22 cellular contexts compared by ENCODE assay signal in the genomic region with DNA sequence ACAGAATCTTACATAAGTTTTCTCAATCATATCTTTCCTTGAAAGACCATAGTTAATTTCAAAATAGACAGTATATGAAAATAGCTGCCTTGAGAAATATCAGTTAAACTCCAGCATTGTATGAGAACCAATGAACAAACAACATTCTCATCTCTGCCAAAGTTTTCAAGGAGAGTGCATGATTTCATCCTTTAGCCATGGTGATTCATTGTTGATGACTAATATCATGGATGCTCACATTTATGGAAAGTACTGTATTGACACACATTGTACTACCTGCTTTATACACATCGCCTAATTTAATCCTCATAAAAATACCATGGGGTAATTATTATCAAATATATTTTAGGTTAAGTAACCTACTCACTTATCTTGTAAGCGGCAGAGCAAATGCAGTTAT.
A peak's percentile ranks its signal among the peaks of the same experiment; 100 is the strongest.
DNase-seq lines count a peak whose midpoint lies in the region; ATAC-seq and TF ChIP-seq lines count a peak whose summit lies in the region.
"Had no signal": no experiment of that assay in that cellular context is flagged by ENCODE, and none has a peak within 500 bp of the region (broad histone marks: within the 10 kb centered on the region; RNA-seq: fewer than 3 reads in every experiment).

No MANE protein-coding gene starts in this region.

- no peak overlapping the region for H3K4me3 ChIP-seq in epithelial cell of esophagus (ENCODE audit: low read length)
- no peak overlapping the region for H3K4me3 ChIP-seq in retinal pigment epithelial cell (ENCODE audit: low read length)
- H3K4me3 ChIP-seq: gastroesophageal sphincter, GM12878, smooth muscle cell, upper lobe of right lung had no signal

- ATAC-seq in SK-N-SH treated with all-trans-retinoic acid at 6 μM for 48 hours (no peak), GM18517 (IDR thresholded peaks at IDR 0.05; ENCODE audit: unreplicated experiment) (no peak), HG03432 (IDR thresholded peaks at IDR 0.05; ENCODE audit: unreplicated experiment) (no peak)
- ATAC-seq: activated naive CD8-positive, alpha-beta T cell treated with anti-CD3 and anti-CD28 coated beads, Interleukin-2, amount 50 U/mL, for 24 hours; gastroesophageal sphincter; GM12878; left colon; Right ventricle myocardium inferior; upper lobe of right lung had no signal

- TF ChIP-seq CTCF in epithelial cell of esophagus (IDR thresholded peaks at IDR 0.05; ENCODE audit: insufficient read depth, low read depth, low read length, missing control alignments) (no peak), retinal pigment epithelial cell (conservative IDR thresholded peaks at IDR 0.05; ENCODE audit: low read depth, low read length) (no peak)

- peak; percentile 64 for DNase-seq in HCEC 1CT
- DNase-seq in epithelial cell of esophagus (ENCODE audit: low read depth): peak; percentile 62
- DNase-seq in retinal pigment epithelial cell (ENCODE audit: low read depth): peak; percentile 9
- no peak for DNase-seq in NCI-H1694 treated with DMSO at 0.1 percent for 48 hours (lab: John Stamatoyannopoulos, UW)
- no peak for DNase-seq in medulla oblongata (ENCODE audit: extremely low spot score)
- DNase-seq: activated CD4-positive, alpha-beta T cell treated with anti-CD3 and anti-CD28 coated beads, Interleukin-2, amount 10 ng/mL, durations not matched to agents 7 days and 5 days; activated CD8-positive, alpha-beta memory T cell treated with anti-CD3 and anti-CD28 coated beads, Interleukin-2, amount 50 U/mL, for 48 hours; activated effector memory CD4-positive, alpha-beta T cell treated with Interleukin-2 at 50 U/mL for 16 hours; activated naive CD8-positive, alpha-beta T cell treated with anti-CD3 and anti-CD28 coated beads, Interleukin-2, amount 50 U/mL, for 24 hours; Caco-2; left colon; MV-4-11; NCI-H1930; stimulated activated CD4-positive, alpha-beta T cell treated with anti-CD3 and anti-CD28 coated beads, Interleukin-4, amount 100 ng/mL, for 24 hours; upper lobe of right lung had no signal

TF ChIP-seq in SK-N-SH treated with all-trans-retinoic acid at 6 μM for 48 hours, 23 proteins besides CTCF, POLR2A, EP300 and RAD21:
- TF ChIP-seq RARB (CRISPR knock-in tag; IDR thresholded peaks at IDR 0.05) (no peak), ISL1 (CRISPR knock-in tag; IDR thresholded peaks at IDR 0.05) (peak; percentile 65), ZNF8 (CRISPR knock-in tag; IDR thresholded peaks at IDR 0.05) (0 out of 2 replicates have a peak, but pooled peaks have one; percentile 9)

Comparison
In these comparisons a context has a peak if more than half of its experiments do, and no peak if none do; other contexts are left out.
1. DNase-seq: peak in HCEC 1CT (single experiment), epithelial cell of esophagus (single experiment) and retinal pigment epithelial cell (single experiment); none in NCI-H1694 treated with DMSO at 0.1 percent for 48 hours (single experiment) and medulla oblongata (single experiment).